8 cellular contexts compared by ENCODE assay signal in the genomic region with DNA sequence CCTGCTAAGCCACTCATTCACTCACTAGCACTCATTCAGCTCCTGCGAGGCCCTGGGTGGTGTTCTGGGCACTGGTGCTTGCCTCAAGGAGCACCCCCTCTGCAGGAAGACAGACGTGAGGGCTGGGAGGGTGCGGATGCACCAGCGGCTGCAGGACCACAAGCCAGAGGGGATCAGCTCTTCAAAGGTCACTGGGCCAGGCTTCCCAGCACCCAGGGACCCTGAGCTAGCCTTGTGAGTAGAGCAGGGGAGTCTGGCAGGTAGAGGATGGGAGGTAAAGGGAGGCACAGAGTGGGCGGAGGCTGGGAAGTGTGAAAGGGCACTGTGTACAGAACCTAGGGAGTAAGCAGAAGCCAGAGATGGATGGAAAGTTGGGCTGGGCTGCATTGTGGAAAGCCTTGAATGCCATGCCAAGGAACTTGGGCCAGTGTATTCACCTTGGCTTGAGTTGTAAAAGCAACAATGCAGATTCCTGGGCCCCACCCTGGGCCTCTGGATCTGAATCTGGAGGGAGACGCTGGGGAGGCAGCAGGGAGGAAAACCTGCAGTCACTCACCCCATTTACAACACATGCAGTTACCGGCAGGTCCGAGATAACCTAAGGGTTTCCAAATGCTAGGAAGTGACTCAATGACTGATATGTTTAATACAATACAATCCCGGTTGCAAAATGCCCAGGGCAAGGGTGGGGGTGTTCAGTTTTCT. TPM values are rescaled to one million over a fixed set of nuclear protein-coding genes. Genes with fewer than 3 reads are reported as not detected.
A peak's percentile ranks its signal among the peaks of the same experiment; 100 is the strongest.
DNase-seq lines count a peak whose midpoint lies in the region; ATAC-seq and TF ChIP-seq lines count a peak whose summit lies in the region.

No MANE protein-coding gene starts in this region.

- H3K4me3 ChIP-seq in AG10803 (ENCODE audit: low read length): peak overlapping the region; percentile 83
- peak overlapping the region; percentile 84 for H3K4me3 ChIP-seq in fibroblast of the aortic adventitia (ENCODE audit: low read depth, low read length)

- peaks cover 37 to 45% of the 10 kb centered on the region in 2 donors for H3K36me3 Mint-ChIP-seq in activated T-cell treated with anti-CD3 and anti-CD28 coated beads, Interleukin-2, amount 50 U/mL, for 72 hours (ENCODE audit: insufficient read depth in 2 of 2)
- no peaks in the 10 kb centered on the region for H3K36me3 Mint-ChIP-seq in progenitor cell of endocrine pancreas (ENCODE audit: insufficient read depth)

- no peak for TF ChIP-seq CTCF in AG10803 (conservative IDR thresholded peaks at IDR 0.05; ENCODE audit: low read length)
- TF ChIP-seq CTCF in fibroblast of the aortic adventitia (IDR thresholded peaks at IDR 0.05; ENCODE audit: insufficient read depth, low read length): peak; percentile 35
- TF ChIP-seq CTCF in progenitor cell of endocrine pancreas (IDR thresholded peaks at IDR 0.05; ENCODE audit: unreplicated experiment): no peak

- peaks cover 76% of the 10 kb centered on the region for H3K4me1 Mint-ChIP-seq in activated T-cell treated with anti-CD3 and anti-CD28 coated beads, Interleukin-2, amount 50 U/mL, for 72 hours (ENCODE audit: low read depth)
- H3K4me1 Mint-ChIP-seq in progenitor cell of endocrine pancreas (ENCODE audit: low read depth): peaks cover 12% of the 10 kb centered on the region

- no peaks in the 10 kb centered on the region for H3K9me3 Mint-ChIP-seq in activated T-cell treated with anti-CD3 and anti-CD28 coated beads, Interleukin-2, amount 50 U/mL, for 72 hours
- no peaks in the 10 kb centered on the region for H3K9me3 Mint-ChIP-seq in progenitor cell of endocrine pancreas (ENCODE audit: low read depth)

- ATAC-seq in activated T-cell treated with anti-CD3 and anti-CD28 coated beads, Interleukin-2, amount 50 U/mL, for 72 hours (replicated peaks in 1 of 2): peak; percentile 22 to 41
- no peak for ATAC-seq in HG03025 (IDR thresholded peaks at IDR 0.05; ENCODE audit: low FRiP score, unreplicated experiment)

- no peaks in the 10 kb centered on the region for H3K27me3 Mint-ChIP-seq in activated T-cell treated with anti-CD3 and anti-CD28 coated beads, Interleukin-2, amount 50 U/mL, for 72 hours (ENCODE audit: low read depth)
- peaks cover 2% of the 10 kb centered on the region for H3K27me3 Mint-ChIP-seq in progenitor cell of endocrine pancreas

- DNase-seq in AG10803 (ENCODE audit: low read depth): peak; percentile 43
- peak; percentile 51 for DNase-seq in MV-4-11 (lab: John Stamatoyannopoulos, UW)
- DNase-seq in activated T-cell treated with anti-CD3 and anti-CD28 coated beads, Interleukin-2, amount 50 U/mL, for 72 hours: peak; percentile 73 to 74
- peak; percentile 93 for DNase-seq in fibroblast of the aortic adventitia (ENCODE audit: low read depth)
- no peak for DNase-seq in progenitor cell of endocrine pancreas (ENCODE audit: low spot score, unreplicated experiment)
- DNase-seq in D341Med (ENCODE audit: low spot score): no peak
- no peak for DNase-seq in NCI-H446 (lab: John Stamatoyannopoulos, UW)

- peak overlapping the region; percentile 97 to 99 for H3K4me3 Mint-ChIP-seq in activated T-cell treated with anti-CD3 and anti-CD28 coated beads, Interleukin-2, amount 50 U/mL, for 72 hours
- peak overlapping the region; percentile 50 for H3K4me3 Mint-ChIP-seq in progenitor cell of endocrine pancreas (ENCODE audit: low read depth)

- peak overlapping the region; percentile 99 for H3K27ac Mint-ChIP-seq in activated T-cell treated with anti-CD3 and anti-CD28 coated beads, Interleukin-2, amount 50 U/mL, for 72 hours
- no peak overlapping the region for H3K27ac Mint-ChIP-seq in progenitor cell of endocrine pancreas

RNA-seq across cellular contexts. Expression of a gene that starts 1.7 kb away (rescaled TPM):
- 100 to 1,000 TPM; 313 to 348 TPM for total RNA-seq in activated T-cell treated with anti-CD3 and anti-CD28 coated beads, Interleukin-2, amount 50 U/mL, for 72 hours
- 25.6 and 82.3 TPM in 2 replicates for total RNA-seq in fibroblast of the aortic adventitia (ENCODE audit: low replicate concordance)
- 23.4 and 23.6 TPM in 2 replicates for total RNA-seq in progenitor cell of endocrine pancreas

RNA-seq across cellular contexts. Expression of a gene that starts 46.9 kb away (rescaled TPM):
- 100 to 1,000 TPM; 119 to 165 TPM for total RNA-seq in activated T-cell treated with anti-CD3 and anti-CD28 coated beads, Interleukin-2, amount 50 U/mL, for 72 hours
- total RNA-seq in fibroblast of the aortic adventitia (ENCODE audit: low replicate concordance): 97.7 and 113 TPM in 2 replicates
- total RNA-seq in progenitor cell of endocrine pancreas: 26.2 and 27.1 TPM in 2 replicates

Comparison
In these comparisons a context has a peak if more than half of its experiments do, and no peak if none do; other contexts are left out.
1. DNase-seq: peak in AG10803 (single experiment), MV-4-11 (single experiment), activated T-cell treated with anti-CD3 and anti-CD28 coated beads, Interleukin-2, amount 50 U/mL, for 72 hours (2 of 2) and fibroblast of the aortic adventitia (single experiment); none in progenitor cell of endocrine pancreas (single experiment), D341Med (single experiment) and NCI-H446 (0 of 2).